ENCODE assay signal across 21 cellular contexts in genomic region chr10:130000918-130001317, GRCh38. TPM values are rescaled to one million over a fixed set of nuclear protein-coding genes. Genes with fewer than 3 reads are reported as not detected.
DNase-seq lines count a peak whose midpoint lies in the region; ATAC-seq and TF ChIP-seq lines count a peak whose summit lies in the region.
"Had no signal": no experiment of that assay in that cellular context is flagged by ENCODE, and none has a peak within 500 bp of the region (broad histone marks: within the 10 kb centered on the region; RNA-seq: fewer than 3 reads in every experiment).

No MANE protein-coding gene starts in this region.

- no peaks in the 10 kb centered on the region for H3K36me3 Mint-ChIP-seq in stimulated activated effector memory CD8-positive, alpha-beta T cell treated with anti-CD3 and anti-CD28 coated beads, Interleukin-12 subunit alpha, Interleukin-12 subunit beta, amount 100 ng/mL, for 72 hours
- H3K36me3 Mint-ChIP-seq: CD4-positive, CD25-positive, alpha-beta regulatory T cell; CD8-positive, alpha-beta T cell had no signal

- no peak overlapping the region for H3K4me3 Mint-ChIP-seq in stimulated activated effector memory CD8-positive, alpha-beta T cell treated with anti-CD3 and anti-CD28 coated beads, Interleukin-12 subunit alpha, Interleukin-12 subunit beta, amount 100 ng/mL, for 72 hours
- H3K4me3 Mint-ChIP-seq: CD4-positive, CD25-positive, alpha-beta regulatory T cell; CD8-positive, alpha-beta T cell had no signal

- H3K4me1 ChIP-seq in esophagus muscularis mucosa = no peaks in the 10 kb centered on the region
- H3K4me1 ChIP-seq: A549; BE2C; BLaER1 treated with 17β-estradiol and CSF1 and Interleukin-3, amounts not matched to agents 10 nM and 100 nM; Caco-2 had no signal

- no peak overlapping the region for H3K27ac ChIP-seq in esophagus muscularis mucosa (replicated peaks in 1 of 4)
- no peak overlapping the region for H3K27ac ChIP-seq in dorsolateral prefrontal cortex
- H3K27ac ChIP-seq: A549; BLaER1 treated with 17β-estradiol and CSF1 and Interleukin-3, amounts not matched to agents 10 nM and 100 nM had no signal

- TF ChIP-seq POLR2A in esophagus muscularis mucosa (IDR thresholded peaks at IDR 0.05; ENCODE audit: low read depth) = no peak

- ATAC-seq in stimulated activated effector memory CD8-positive, alpha-beta T cell treated with anti-CD3 and anti-CD28 coated beads, Interleukin-12 subunit alpha, Interleukin-12 subunit beta, amount 100 ng/mL, for 72 hours = peak; percentile 32
- ATAC-seq: CD8-positive, alpha-beta T cell had no signal

- no peak overlapping the region for H3K27ac Mint-ChIP-seq in stimulated activated effector memory CD8-positive, alpha-beta T cell treated with anti-CD3 and anti-CD28 coated beads, Interleukin-12 subunit alpha, Interleukin-12 subunit beta, amount 100 ng/mL, for 72 hours
- H3K27ac Mint-ChIP-seq: CD4-positive, CD25-positive, alpha-beta regulatory T cell; CD8-positive, alpha-beta T cell had no signal

- peaks cover 0 to 4% (median 0%) of the 10 kb centered on the region in 4 donors for H3K9me3 ChIP-seq in esophagus muscularis mucosa
- H3K9me3 ChIP-seq: BE2C, Caco-2 had no signal

- no peak for TF ChIP-seq EP300 in esophagus muscularis mucosa (IDR thresholded peaks at IDR 0.05)

- WGBS in esophagus muscularis mucosa = 90% methylated on average over 3 of the region's 4 CpGs

- H3K4me3 ChIP-seq in H7 (ENCODE audit: insufficient read depth, low read depth, low read length) (no peak overlapping the region), esophagus muscularis mucosa (no peak overlapping the region), dorsolateral prefrontal cortex (no peak overlapping the region)
- H3K4me3 ChIP-seq: A549; BLaER1 treated with 17β-estradiol and CSF1 and Interleukin-3, amounts not matched to agents 10 nM and 100 nM had no signal

- H3K27me3 ChIP-seq in H7 (ENCODE audit: control insufficient read depth, insufficient read depth, low read length) (no peaks in the 10 kb centered on the region), esophagus muscularis mucosa (peaks cover 0 to 35% (median 0%) of the 10 kb centered on the region in 4 donors), dorsolateral prefrontal cortex (peaks cover 0 to 37% (median 5%) of the 10 kb centered on the region in 45 donors)
- H3K27me3 ChIP-seq: BLaER1 treated with 17β-estradiol and CSF1 and Interleukin-3, amounts not matched to agents 10 nM and 100 nM had no signal

- no peak for TF ChIP-seq CTCF in esophagus muscularis mucosa (IDR thresholded peaks at IDR 0.05)
- no peak for TF ChIP-seq CTCF in dorsolateral prefrontal cortex (IDR thresholded peaks at IDR 0.05 in 54 of 56, conservative IDR thresholded peaks at IDR 0.05 in 2 of 56; ENCODE audit: low read depth in 1 of 56, partially characterized antibody in 56 of 56)

- no peaks in the 10 kb centered on the region for H3K4me1 Mint-ChIP-seq in stimulated activated effector memory CD8-positive, alpha-beta T cell treated with anti-CD3 and anti-CD28 coated beads, Interleukin-12 subunit alpha, Interleukin-12 subunit beta, amount 100 ng/mL, for 72 hours
- H3K4me1 Mint-ChIP-seq: CD4-positive, CD25-positive, alpha-beta regulatory T cell had no signal

- H3K9me3 Mint-ChIP-seq in stimulated activated effector memory CD8-positive, alpha-beta T cell treated with anti-CD3 and anti-CD28 coated beads, Interleukin-12 subunit alpha, Interleukin-12 subunit beta, amount 100 ng/mL, for 72 hours = peaks cover 7% of the 10 kb centered on the region

- intact Hi-C loops in esophagus muscularis mucosa (cut with DNase I) (no loop called here), dorsolateral prefrontal cortex (cut with DNase I) (no loop called here)

- peak; percentile 35 for DNase-seq in activated CD8-positive, alpha-beta memory T cell treated with anti-CD3 and anti-CD28 coated beads for 24 hours
- no peak for DNase-seq in activated CD8-positive, alpha-beta memory T cell treated with anti-CD3 and anti-CD28 coated beads, Interleukin-2, amount 50 U/mL, for 4 hours
- peak; percentile 8 for DNase-seq in H7
- DNase-seq in esophagus muscularis mucosa (ENCODE audit: extremely low spot score) = peak; percentile 87
- no peak for DNase-seq in stimulated activated effector memory CD8-positive, alpha-beta T cell treated with anti-CD3 and anti-CD28 coated beads, Interleukin-12 subunit alpha, Interleukin-12 subunit beta, amount 100 ng/mL, for 72 hours (ENCODE audit: low spot score in 2 of 2)
- no peak for DNase-seq in NCI-H2227 treated with DMSO at 0.1 percent for 48 hours (lab: John Stamatoyannopoulos, UW)
- DNase-seq in CD1c-positive myeloid dendritic cell (ENCODE audit: extremely low spot score) = no peak
- no peak for DNase-seq in dorsolateral prefrontal cortex
- DNase-seq: 8988T; ACHN; AML-193; BE2C; Caco-2; CD4-positive, CD25-positive, alpha-beta regulatory T cell; CD8-positive, alpha-beta T cell; DMS153; DND-41; GOT3; HCEC 1CT had no signal

- H3K36me3 ChIP-seq in H7 (replicated peaks; ENCODE audit: control insufficient read depth, insufficient read depth, low read length) = no peaks in the 10 kb centered on the region
- H3K36me3 ChIP-seq in esophagus muscularis mucosa = no peaks in the 10 kb centered on the region
- H3K36me3 ChIP-seq: BE2C; BLaER1 treated with 17β-estradiol and CSF1 and Interleukin-3, amounts not matched to agents 10 nM and 100 nM had no signal

RNA-seq across cellular contexts. Expression of gene EBF3, which starts 36.8 kb away (rescaled TPM):
- 0.76 and 1.4 TPM in 2 replicates for total RNA-seq in H7 (2014; rRNA removed; shearing (Covaris generic))
- 1 to 10 TPM; 2.9 to 7.3 (median 5.2) TPM for total RNA-seq in esophagus muscularis mucosa
- 1 to 10 TPM in 2 of 120 experiments, under 1 TPM in 36, not detected in 82; 0.07 to 1.1 (median 0.20) TPM for total RNA-seq in dorsolateral prefrontal cortex
- total RNA-seq: CD4-positive, CD25-positive, alpha-beta regulatory T cell; CD8-positive, alpha-beta T cell had no signal

Comparison
In these comparisons a context has a peak if more than half of its experiments do, and no peak if none do; other contexts are left out.
1. DNase-seq: peak in activated CD8-positive, alpha-beta memory T cell treated with anti-CD3 and anti-CD28 coated beads for 24 hours (single experiment), H7 (single experiment) and esophagus muscularis mucosa (single experiment); none in activated CD8-positive, alpha-beta memory T cell treated with anti-CD3 and anti-CD28 coated beads, Interleukin-2, amount 50 U/mL, for 4 hours (single experiment), stimulated activated effector memory CD8-positive, alpha-beta T cell treated with anti-CD3 and anti-CD28 coated beads, Interleukin-12 subunit alpha, Interleukin-12 subunit beta, amount 100 ng/mL, for 72 hours (0 of 2), NCI-H2227 treated with DMSO at 0.1 percent for 48 hours (single experiment), CD1c-positive myeloid dendritic cell (single experiment) and dorsolateral prefrontal cortex (0 of 10).